ENCODE assay signal across 33 cellular contexts in the genomic region with DNA sequence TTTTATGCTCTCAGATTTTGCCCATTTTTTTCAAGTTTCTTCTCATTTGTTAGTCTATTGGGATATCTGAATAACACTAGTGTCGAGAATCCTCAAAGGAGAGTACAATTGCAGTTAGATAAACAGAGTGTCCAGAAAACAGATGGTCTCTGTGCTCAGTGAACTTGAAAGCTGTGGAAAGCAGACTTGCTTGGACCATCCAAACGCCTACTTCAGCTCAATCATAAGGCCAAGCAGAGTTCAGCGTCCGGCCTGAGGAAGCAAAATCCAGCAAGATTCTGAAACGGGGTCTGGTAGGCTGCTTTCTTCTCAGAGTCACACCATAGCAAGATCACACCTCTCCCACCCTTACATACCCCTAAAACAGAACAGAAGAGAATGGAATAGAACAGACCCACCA. TPM values are rescaled to one million over a fixed set of nuclear protein-coding genes. Genes with fewer than 3 reads are reported as not detected.
"Had no signal": no experiment of that assay in that cellular context is flagged by ENCODE, and none has a peak within 500 bp of the region (broad histone marks: within the 10 kb centered on the region; RNA-seq: fewer than 3 reads in every experiment).

No MANE protein-coding gene starts in this region.

- H3K36me3 ChIP-seq: left ventricle myocardium inferior, pancreas, prostate gland, sigmoid colon, spleen, suprapubic skin, thoracic aorta, tibial artery, upper lobe of right lung had no signal

- H3K27ac ChIP-seq: left ventricle myocardium inferior, pancreas, prostate gland, sigmoid colon, spleen, suprapubic skin, thoracic aorta, tibial artery, upper lobe of right lung had no signal

- H3K4me1 ChIP-seq: left ventricle myocardium inferior, pancreas, prostate gland, sigmoid colon, spleen, suprapubic skin, tibial artery, upper lobe of right lung had no signal

- H3K9me3 ChIP-seq: pancreas, prostate gland, suprapubic skin, thoracic aorta, upper lobe of right lung had no signal

- ATAC-seq: left cardiac atrium; naive thymus-derived CD4-positive, alpha-beta T cell; natural killer cell treated with Interleukin-12 subunit alpha and Interleukin-12 subunit beta and Interleukin-15 and Interleukin-18, amount 100 ng/mL, for 72 hours; right cardiac atrium; stimulated activated effector memory CD8-positive, alpha-beta T cell treated with anti-CD3 and anti-CD28 coated beads, Interleukin-12 subunit alpha, Interleukin-12 subunit beta, amount 100 ng/mL, for 72 hours; upper lobe of right lung had no signal

- DNase-seq: hippocampal formation; kidney glomerular epithelial cell; left cardiac atrium; left ventricle myocardium inferior; mesendoderm; naive thymus-derived CD4-positive, alpha-beta T cell; nucleus accumbens; pancreas; posterior cingulate gyrus; retina; right cardiac atrium; sigmoid colon; small intestine; spleen; stimulated activated CD4-positive, alpha-beta T cell treated with anti-CD3 and anti-CD28 coated beads, Interleukin-4, amount 100 ng/mL, for 24 hours; stimulated activated naive CD4-positive, alpha-beta T cell; tibial artery; trophoblast cell; upper lobe of right lung had no signal

- H3K27me3 ChIP-seq: pancreas, sigmoid colon, spleen, suprapubic skin, tibial artery, upper lobe of right lung had no signal

- H3K4me3 ChIP-seq: left ventricle myocardium inferior, lung, pancreas, prostate gland, sigmoid colon, spleen, suprapubic skin, thoracic aorta, tibial artery, upper lobe of right lung had no signal

- FAIRE-seq: keratinocyte, pancreas, small intestine, urothelium cell line had no signal

RNA-seq across cellular contexts. Expression of gene UGT3A1, which starts 35.9 kb away (rescaled TPM):
- total RNA-seq: left cardiac atrium; left ventricle myocardium inferior; lung; mesothelial cell of epicardium; myocyte; naive thymus-derived CD4-positive, alpha-beta T cell; natural killer cell treated with Interleukin-12 subunit alpha and Interleukin-12 subunit beta and Interleukin-15 and Interleukin-18, amount 100 ng/mL, for 72 hours; neural crest cell; osteoblast; pancreas; right cardiac atrium; sigmoid colon; spleen; subcutaneous adipose tissue; thoracic aorta; upper lobe of right lung had no signal
- polyA plus RNA-seq: keratinocyte; lung; naive thymus-derived CD4-positive, alpha-beta T cell; pancreas; right cardiac atrium; sigmoid colon; spleen had no signal

RNA-seq across cellular contexts. Expression of gene UGT3A2, which starts 39.6 kb away (rescaled TPM):
- total RNA-seq: left ventricle myocardium inferior; mononuclear cell; myocyte; natural killer cell treated with Interleukin-12 subunit alpha and Interleukin-12 subunit beta and Interleukin-15 and Interleukin-18, amount 100 ng/mL, for 72 hours; right cardiac atrium; subcutaneous adipose tissue; thoracic aorta; upper lobe of right lung had no signal
